In genomic region chr12:103632554-103633216, GRCh38 we compare ENCODE assay signal across 1 cellular context.
TF ChIP-seq lines count a peak whose summit lies in the region.

No MANE protein-coding gene starts in this region.

TF ChIP-seq in K562, 482 proteins besides CTCF, POLR2A, EP300 and RAD21 (continued from another document):
- TF ChIP-seq DEAF1 (CRISPR knock-in tag; IDR thresholded peaks at IDR 0.05) (peak; percentile 89), CTCFL (IDR thresholded peaks at IDR 0.05; ENCODE audit: borderline replicate concordance, insufficient read depth, low read depth, low read length, poor library complexity, severe bottlenecking) (peak; percentile 52), SAP30 (IDR thresholded peaks at IDR 0.05; ENCODE audit: borderline replicate concordance, insufficient read depth, low read depth, low read length, poor library complexity, severe bottlenecking) (no peak), POLR2B (IDR thresholded peaks at IDR 0.05; ENCODE audit: low read depth, partially characterized antibody) (no peak), NELFE (IDR thresholded peaks at IDR 0.05; ENCODE audit: insufficient read depth, insufficient read length) (no peak), JUN (IDR thresholded peaks at IDR 0.05; ENCODE audit: borderline replicate concordance, low read depth, low read length) (0 out of 2 replicates have a peak, but pooled peaks have one; percentile 40), JUN (CRISPR knock-in tag; IDR thresholded peaks at IDR 0.05; ENCODE audit: borderline replicate concordance) (no peak), SMC3 (conservative IDR thresholded peaks at IDR 0.05; ENCODE audit: insufficient read depth, low read depth, low read length) (peak; percentile 89), MLLT1 (IDR thresholded peaks at IDR 0.05) (0 out of 4 replicates have a peak, but pooled peaks of 1 of the 2 experiments have one; percentile 85), BACH1 (tag; IDR thresholded peaks at IDR 0.05) (no peak), HNRNPUL1 (IDR thresholded peaks at IDR 0.05; ENCODE audit: low read length) (no peak), CREM (IDR thresholded peaks at IDR 0.05; ENCODE audit: low read depth) (peak; percentile 65), HMGN3 (IDR thresholded peaks at IDR 0.05; ENCODE audit: borderline replicate concordance, extremely low read depth, insufficient read length, low read depth, low read length) (no peak), ADNP (tag; IDR thresholded peaks at IDR 0.05) (0 out of 2 replicates have a peak, but pooled peaks have one; percentile 22), FOXJ3 (CRISPR knock-in tag; IDR thresholded peaks at IDR 0.05) (no peak), ZFP36 (IDR thresholded peaks at IDR 0.05; ENCODE audit: low read depth, low read length, partially characterized antibody) (peak; percentile 19), ZFX (CRISPR knock-in tag; IDR thresholded peaks at IDR 0.05) (no peak), ZNF717 (CRISPR knock-in tag; IDR thresholded peaks at IDR 0.05) (no peak), SMARCA4 (IDR thresholded peaks at IDR 0.05) (no peak), ZNF561 (CRISPR knock-in tag; conservative IDR thresholded peaks at IDR 0.05) (no peak), ZNF785 (CRISPR knock-in tag; IDR thresholded peaks at IDR 0.05) (no peak), MAZ (CRISPR knock-in tag; conservative IDR thresholded peaks at IDR 0.05 in 1 of 2, IDR thresholded peaks at IDR 0.05 in 1 of 2) (peak in 1 of 2 experiments; percentile 38; a peak in 1 of 4 replicates), CLOCK (CRISPR knock-in tag; IDR thresholded peaks at IDR 0.05; ENCODE audit: borderline replicate concordance) (no peak), FOXM1 (IDR thresholded peaks at IDR 0.05; ENCODE audit: low read depth) (no peak), FOXM1 (CRISPR knock-in tag; IDR thresholded peaks at IDR 0.05; ENCODE audit: low read depth) (no peak), BHLHE40 (IDR thresholded peaks at IDR 0.05; ENCODE audit: low read length) (0 out of 2 replicates have a peak, but pooled peaks have one; percentile 32), NUFIP1 (IDR thresholded peaks at IDR 0.05; ENCODE audit: partially characterized antibody) (no peak), YY1 (IDR thresholded peaks at IDR 0.05; ENCODE audit: borderline replicate concordance in 1 of 3, control insufficient read depth in 1 of 3, extremely low read depth in 1 of 3, insufficient read depth in 3 of 3, insufficient read length in 1 of 3, insufficient replicate concordance in 2 of 3, low read depth in 1 of 3, low read length in 2 of 3) (peak in 2 of 3 experiments; percentile 35 to 37), RCOR1 (IDR thresholded peaks at IDR 0.05; ENCODE audit: borderline replicate concordance in 1 of 2, low read depth in 2 of 2, low read length in 2 of 2) (peak in 1 of 2 experiments; percentile 77; a peak in 2 of 4 replicates), HMGXB4 (CRISPR knock-in tag; IDR thresholded peaks at IDR 0.05) (no peak), SIN3A (IDR thresholded peaks at IDR 0.05; ENCODE audit: borderline replicate concordance in 2 of 2, control insufficient read depth in 1 of 2, low read depth in 2 of 2, low read length in 2 of 2) (no peak), ZKSCAN3 (CRISPR knock-in tag; IDR thresholded peaks at IDR 0.05) (no peak), KLF16 (IDR thresholded peaks at IDR 0.05) (peak; percentile 55; the same call in 1 of the 2 replicates)
